In the genomic region with DNA sequence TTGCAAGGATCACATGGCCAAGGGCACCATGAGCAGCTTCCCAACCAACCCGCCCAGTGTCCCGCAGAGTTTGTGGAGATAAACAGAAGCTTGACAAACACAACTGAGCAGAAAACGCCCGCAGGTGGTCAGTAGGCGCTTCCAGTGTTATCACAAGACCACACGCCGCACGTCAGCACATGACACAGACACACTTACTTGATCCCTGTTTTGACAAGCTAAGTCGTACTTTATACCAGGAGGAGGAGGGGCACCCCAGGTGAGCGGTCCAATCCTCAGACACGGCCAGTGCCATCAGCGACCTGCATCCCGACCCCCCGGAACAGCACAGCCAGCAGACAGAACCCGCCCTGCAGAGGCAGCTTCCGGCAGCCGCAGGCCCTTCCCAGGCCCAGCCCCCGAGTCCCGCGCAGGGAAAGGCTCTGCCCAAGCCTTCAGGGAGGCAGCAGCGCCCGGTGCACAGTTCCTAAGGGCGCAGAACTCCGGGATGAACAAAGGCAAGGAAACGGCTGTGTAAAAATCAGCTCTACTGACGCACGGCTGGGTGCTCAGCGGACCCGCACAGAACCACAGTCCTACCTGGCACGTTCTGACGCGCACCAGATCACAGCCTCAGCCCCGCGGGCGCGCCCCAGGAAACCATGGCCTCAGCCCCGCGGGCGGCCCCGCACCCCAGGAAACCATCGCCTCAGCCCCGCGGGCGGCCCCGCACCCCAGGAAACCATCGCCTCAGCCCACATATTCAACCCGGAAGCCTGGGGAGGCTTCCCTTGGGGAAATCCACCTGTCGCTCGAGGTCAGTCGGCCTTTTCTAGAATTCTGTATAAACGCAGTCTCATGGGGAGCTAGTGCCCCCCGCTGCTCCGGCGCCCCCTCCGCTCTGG, we compare ENCODE assay signal across 8 cellular contexts. TPM values are rescaled to one million over a fixed set of nuclear protein-coding genes. Genes with fewer than 3 reads are reported as not detected.
A peak's percentile ranks its signal among the peaks of the same experiment; 100 is the strongest.
DNase-seq lines count a peak whose midpoint lies in the region; ATAC-seq and TF ChIP-seq lines count a peak whose summit lies in the region.

No MANE protein-coding gene starts in this region.

- ATAC-seq in naive thymus-derived CD8-positive, alpha-beta T cell = peak; percentile 83 to 88
- no peak for ATAC-seq in HG02610 (IDR thresholded peaks at IDR 0.05; ENCODE audit: unreplicated experiment)
- no peak for ATAC-seq in GM18909 (IDR thresholded peaks at IDR 0.05; ENCODE audit: poor library complexity, unreplicated experiment)

- TF ChIP-seq CTCF in NB4 (IDR thresholded peaks at IDR 0.05; ENCODE audit: low read depth, low read length) = no peak

- no peak for TF ChIP-seq POLR2A in NB4 (IDR thresholded peaks at IDR 0.05; ENCODE audit: extremely low read depth, insufficient read length)

- peaks cover 26 to 77% (median 66%) of the 10 kb centered on the region in 4 donors for H3K4me1 Mint-ChIP-seq in naive thymus-derived CD8-positive, alpha-beta T cell

- peaks cover 0 to 3% (median 0%) of the 10 kb centered on the region in 5 donors for H3K27me3 Mint-ChIP-seq in naive thymus-derived CD8-positive, alpha-beta T cell

- H3K9me3 Mint-ChIP-seq in naive thymus-derived CD8-positive, alpha-beta T cell = peaks cover 0 to 3% (median 0%) of the 10 kb centered on the region in 9 donors

- peak; percentile 15 for DNase-seq in DMS153 treated with DMSO at 0.1 percent for 48 hours (lab: John Stamatoyannopoulos, UW; ENCODE audit: unreplicated experiment)
- peak; percentile 28 for DNase-seq in NB4 (ENCODE audit: low read depth)
- peak; percentile 52 for DNase-seq in activated T-helper 9 cell treated with anti-CD3 and anti-CD28 coated beads, Interleukin-2, amount 50 U/mL, for 16 hours (ENCODE audit: low read depth)
- peak; percentile 54 to 94 (median 88) for DNase-seq in naive thymus-derived CD8-positive, alpha-beta T cell
- no peak for DNase-seq in NCI-H1048 (lab: John Stamatoyannopoulos, UW)
- no peak for DNase-seq in NCI-H82 (lab: John Stamatoyannopoulos, UW)

- peak overlapping the region; percentile 70 to 98 (median 96) for H3K27ac Mint-ChIP-seq in naive thymus-derived CD8-positive, alpha-beta T cell

- POLR2A ChIA-PET in naive thymus-derived CD8-positive, alpha-beta T cell (lab: Charles Lee) = interaction anchor here (0.6 to 1.8 kb wide), 16 partner anchors 11 to 222 kb away, joined by 3 to 7 read pairs (median 4); partner anchors contain the start of genes AXIN1, FAM234A and LUC7L

- peaks cover 0 to 3% (median 2%) of the 10 kb centered on the region in 3 donors for H3K36me3 Mint-ChIP-seq in naive thymus-derived CD8-positive, alpha-beta T cell

- H3K4me3 ChIP-seq in NB4 (ENCODE audit: low read depth, low read length) = no peak overlapping the region

- peak overlapping the region; percentile 73 to 88 (median 81) for H3K4me3 Mint-ChIP-seq in naive thymus-derived CD8-positive, alpha-beta T cell

RNA-seq across cellular contexts. Expression of gene AXIN1, which starts 27.8 kb away (rescaled TPM):
- total RNA-seq in naive thymus-derived CD8-positive, alpha-beta T cell = 10 to 100 TPM; 40.7 to 44.0 TPM
- polyA plus RNA-seq in naive thymus-derived CD8-positive, alpha-beta T cell = 1 to 10 TPM; 1.6 to 4.1 (median 2.2) TPM

RNA-seq across cellular contexts. Expression of gene PDIA2, which starts 41.7 kb away (rescaled TPM):
- total RNA-seq in naive thymus-derived CD8-positive, alpha-beta T cell = under 1 TPM in 1 of 2 experiments, not detected in 1; 0.44 TPM
- not detected for polyA plus RNA-seq in naive thymus-derived CD8-positive, alpha-beta T cell

RNA-seq across cellular contexts. Expression of gene ARHGDIG, which starts 44.3 kb away (rescaled TPM):
- total RNA-seq in naive thymus-derived CD8-positive, alpha-beta T cell = under 1 TPM in 1 of 2 experiments, not detected in 1; 0.68 TPM
- not detected for polyA plus RNA-seq in naive thymus-derived CD8-positive, alpha-beta T cell

RNA-seq across cellular contexts. Expression of gene MRPL28, which starts 45.6 kb away (rescaled TPM):
- 10 to 100 TPM; 32.4 to 33.3 TPM for total RNA-seq in naive thymus-derived CD8-positive, alpha-beta T cell
- polyA plus RNA-seq in naive thymus-derived CD8-positive, alpha-beta T cell = 10 to 100 TPM; 57.4 to 66.6 (median 64.7) TPM

RNA-seq across cellular contexts. Expression of gene RGS11, which starts 48.9 kb away (rescaled TPM):
- total RNA-seq in naive thymus-derived CD8-positive, alpha-beta T cell = not detected
- polyA plus RNA-seq in naive thymus-derived CD8-positive, alpha-beta T cell = not detected

Comparison
In these comparisons a context has a peak if more than half of its experiments do, and no peak if none do; other contexts are left out.
1. DNase-seq: peak in DMS153 treated with DMSO at 0.1 percent for 48 hours (single experiment), NB4 (single experiment), activated T-helper 9 cell treated with anti-CD3 and anti-CD28 coated beads, Interleukin-2, amount 50 U/mL, for 16 hours (single experiment) and naive thymus-derived CD8-positive, alpha-beta T cell (10 of 10); none in NCI-H1048 (single experiment) and NCI-H82 (single experiment).
2. ATAC-seq: peak in naive thymus-derived CD8-positive, alpha-beta T cell (2 of 2); none in HG02610 (single experiment) and GM18909 (single experiment).